Comparison of ENCODE assay signal across 8 cellular contexts in genomic region chr5:129664336-129664937, GRCh38.
DNase-seq lines count a peak whose midpoint lies in the region; ATAC-seq and TF ChIP-seq lines count a peak whose summit lies in the region.

No MANE protein-coding gene starts in this region.

- H3K27ac ChIP-seq in PC-9 (no peak overlapping the region), brain microvascular endothelial cell (no peak overlapping the region), lung (ENCODE audit: low read depth in 1 of 2, low read length in 1 of 2) (no peak overlapping the region), tibial artery (no peak overlapping the region)

- POLR2A ChIA-PET in PC-9 (lab: Charles Lee; ENCODE audit: unreplicated experiment), result no interaction called here

- peak; percentile 73 for TF ChIP-seq CTCF in GM12865 (IDR thresholded peaks at IDR 0.05; ENCODE audit: insufficient read depth, low read depth, low read length, missing control alignments)
- peak; percentile 88 for TF ChIP-seq CTCF in PC-9 (conservative IDR thresholded peaks at IDR 0.05)
- TF ChIP-seq CTCF in brain microvascular endothelial cell (IDR thresholded peaks at IDR 0.05; ENCODE audit: low read depth, low read length, missing control alignments), result peak; percentile 77
- no peak for TF ChIP-seq CTCF in lung (IDR thresholded peaks at IDR 0.05; ENCODE audit: control extremely low read depth, extremely low read depth)
- peak; percentile 58 to 79 for TF ChIP-seq CTCF in tibial artery (IDR thresholded peaks at IDR 0.05)

- no peak overlapping the region for H2AFZ ChIP-seq in PC-9

- H3K9me3 ChIP-seq in PC-9 (ENCODE audit: insufficient read depth, low read depth) (no peaks in the 10 kb centered on the region), lung (ENCODE audit: control insufficient read depth in 2 of 2, insufficient read depth in 1 of 2, low read length in 1 of 2) (peaks cover 0 to 7% of the 10 kb centered on the region in 2 donors), tibial artery (no peaks in the 10 kb centered on the region)

- no peak overlapping the region for H3K4me2 ChIP-seq in PC-9

- H3K36me3 ChIP-seq in PC-9 (ENCODE audit: low read depth) (no peaks in the 10 kb centered on the region), brain microvascular endothelial cell (replicated peaks) (no peaks in the 10 kb centered on the region), lung (ENCODE audit: control insufficient read depth in 2 of 2, insufficient read depth in 2 of 2, low read length in 2 of 2) (no peaks in the 10 kb centered on the region), tibial artery (no peaks in the 10 kb centered on the region)

- ATAC-seq in HG02763 (IDR thresholded peaks at IDR 0.05; ENCODE audit: unreplicated experiment) (peak; percentile 54), lung (ENCODE audit: insufficient read depth, low FRiP score) (no peak)

- H4K20me1 ChIP-seq in PC-9 (ENCODE audit: insufficient read depth), result no peaks in the 10 kb centered on the region

- no peaks in the 10 kb centered on the region for H3K27me3 ChIP-seq in PC-9 (ENCODE audit: insufficient read depth, low read depth)
- no peaks in the 10 kb centered on the region for H3K27me3 ChIP-seq in brain microvascular endothelial cell (replicated peaks)
- H3K27me3 ChIP-seq in lung (ENCODE audit: control insufficient read depth, insufficient read depth), result no peaks in the 10 kb centered on the region
- H3K27me3 ChIP-seq in tibial artery, result no peaks in the 10 kb centered on the region

- no peak overlapping the region for H3K4me3 ChIP-seq in GM12865 (ENCODE audit: low read depth, low read length)
- no peak overlapping the region for H3K4me3 ChIP-seq in PC-9
- H3K4me3 ChIP-seq in brain microvascular endothelial cell (ENCODE audit: low read depth, low read length), result no peak overlapping the region
- no peak overlapping the region for H3K4me3 ChIP-seq in lung
- H3K4me3 ChIP-seq in tibial artery, result no peak overlapping the region

- peak; percentile 5 for DNase-seq in AG08396 (ENCODE audit: low spot score)
- DNase-seq in GM12865 (ENCODE audit: low read depth), result peak; percentile 61
- DNase-seq in PC-9, result peak in 1 of 2 experiments; percentile 19
- peak; percentile 71 for DNase-seq in brain microvascular endothelial cell
- DNase-seq in lung (ENCODE audit: low spot score), result peak; percentile 47
- DNase-seq in tibial artery, result peak in 1 of 2 donors; percentile 31
- no peak for DNase-seq in effector CD8-positive, alpha-beta T cell (lab: John Stamatoyannopoulos, UW)

- CTCF ChIA-PET in PC-9 (lab: Charles Lee), result no interaction called here

- H3K4me1 ChIP-seq in PC-9 (replicated peaks; ENCODE audit: insufficient read depth) (no peaks in the 10 kb centered on the region), lung (ENCODE audit: control insufficient read depth in 2 of 2, insufficient read depth in 2 of 2, low read length in 2 of 2) (no peaks in the 10 kb centered on the region), tibial artery (no peaks in the 10 kb centered on the region)

- WGBS in lung, 2 donors, result 52 to 69% methylated on average over 3 of the region's 3 CpGs

- H3K79me2 ChIP-seq in PC-9 (ENCODE audit: low read depth), result no peaks in the 10 kb centered on the region

- H3F3A ChIP-seq in PC-9 (ENCODE audit: insufficient read depth, low read depth), result no peaks in the 10 kb centered on the region

- intact Hi-C loops in PC-9 (cut with micrococcal nuclease; ENCODE audit: unreplicated experiment) (loop anchor here (1.0 kb wide), 1 partner anchor 103 kb away; no protein-coding TSS in a partner anchor), tibial artery (cut with DNase I; ENCODE audit: low total_unique reads) (no loop called here)

- H3K9me2 ChIP-seq in PC-9 (ENCODE audit: insufficient read depth), result no peaks in the 10 kb centered on the region

- in situ Hi-C loops in brain microvascular endothelial cell (cut with HindIII; ENCODE audit: low pct_ligation_motif_present, low sequenced_read_pairs), result no loop called here

- BruUV-seq in PC-9 (replicated peaks; lab: Mats Ljungman, UMichigan), result no TSS peak
